Comparison of ENCODE assay signal across 8 cellular contexts in the genomic region with DNA sequence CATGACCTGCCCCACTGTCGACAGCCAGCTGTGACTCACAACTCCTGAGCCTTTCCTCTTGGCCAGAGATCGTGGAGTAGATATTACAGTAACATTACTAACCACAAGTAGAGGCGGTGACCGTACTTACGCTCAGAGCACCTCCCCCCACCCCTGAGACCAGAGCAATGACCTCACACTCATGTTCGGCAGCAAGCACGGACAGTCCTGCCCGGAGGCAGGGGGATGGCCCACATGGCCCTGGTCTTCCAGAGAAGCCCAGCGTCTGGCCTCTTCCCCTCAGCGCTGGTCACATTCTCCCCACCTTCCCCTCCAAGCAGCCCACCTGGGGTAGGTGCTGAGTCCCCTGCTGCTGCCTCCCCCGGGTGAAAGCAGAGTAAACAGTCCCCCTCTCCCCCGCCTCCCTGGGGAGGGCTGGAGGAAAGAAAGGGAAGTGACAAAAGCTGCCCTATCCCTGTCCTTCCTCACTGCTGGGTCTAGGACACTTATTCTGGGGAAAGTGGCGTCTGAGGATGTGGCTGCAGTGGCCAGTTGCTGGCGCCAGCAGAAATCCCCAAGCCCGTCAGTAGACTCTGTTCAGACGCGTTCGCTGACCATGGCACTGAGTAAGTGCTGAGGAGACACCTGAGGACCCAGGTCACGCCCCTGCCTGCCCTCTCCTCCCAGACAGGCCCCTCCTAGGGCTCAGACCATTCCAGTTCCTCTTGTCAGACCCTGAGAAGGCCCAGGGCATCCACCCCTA.
DNase-seq lines count a peak whose midpoint lies in the region; TF ChIP-seq lines count a peak whose summit lies in the region.

No MANE protein-coding gene starts in this region.

- H3K9ac ChIP-seq in mesenchymal stem cell (ENCODE audit: low read length): peak overlapping the region; percentile 79

- H3K79me1 ChIP-seq in mesenchymal stem cell (replicated peaks; ENCODE audit: low read length, poor library complexity, severe bottlenecking): no peaks in the 10 kb centered on the region

- no peak overlapping the region for H3K4me2 ChIP-seq in mesenchymal stem cell (ENCODE audit: low read length, poor library complexity, severe bottlenecking)

- WGBS in mesenchymal stem cell: 15% methylated on average over 16 of the region's 19 CpGs

- peak overlapping the region; percentile 61 to 90 for H3K18ac ChIP-seq in mesenchymal stem cell (ENCODE audit: low read depth in 1 of 2, low read length in 2 of 2)

- peak overlapping the region; percentile 40 for H2AK5ac ChIP-seq in mesenchymal stem cell (ENCODE audit: low read length, severe bottlenecking)

- H3K4me1 ChIP-seq in mesenchymal stem cell (ENCODE audit: control insufficient read depth, insufficient read depth, low read depth, low read length) (peaks cover 52% of the 10 kb centered on the region), uterus (peaks cover 7 to 10% of the 10 kb centered on the region in 2 donors)

- peak overlapping the region; percentile 83 for H2BK15ac ChIP-seq in mesenchymal stem cell (ENCODE audit: low read depth, poor library complexity, severe bottlenecking)

- DNase-seq in stimulated activated CD4-positive, alpha-beta T cell treated with anti-CD3 and anti-CD28 coated beads, Interleukin-1b, Interleukin-23, amount 100 ng/mL, for 48 hours: peak; percentile 30
- DNase-seq in stimulated activated CD4-positive, alpha-beta T cell treated with anti-CD3 and anti-CD28 coated beads, Interleukin-4, amount 100 ng/mL, for 4 hours: no peak
- peak; percentile 94 to 100 for DNase-seq in HL-60 (ENCODE audit: low read depth in 1 of 2, low spot score in 1 of 2)
- DNase-seq in choroid plexus epithelial cell (ENCODE audit: low read depth): peak; percentile 100
- peak; percentile 100 for DNase-seq in mesenchymal stem cell
- peak; percentile 76 to 88 for DNase-seq in uterus
- DNase-seq in NCI-H1092 treated with DMSO at 0.1 percent for 48 hours (lab: John Stamatoyannopoulos, UW): no peak
- no peak for DNase-seq in SW 1271 (lab: John Stamatoyannopoulos, UW)

- peak overlapping the region in 1 of 2 experiments; percentile 58 for H3K14ac ChIP-seq in mesenchymal stem cell (ENCODE audit: low read length in 2 of 2)

- H3K23ac ChIP-seq in mesenchymal stem cell (ENCODE audit: low read length in 2 of 2): no peak overlapping the region

- H2AFZ ChIP-seq in mesenchymal stem cell (ENCODE audit: low read depth, low read length): no peak overlapping the region

- H3K36me3 ChIP-seq in mesenchymal stem cell (ENCODE audit: control insufficient read depth in 1 of 2, insufficient read depth in 2 of 2, low read depth in 1 of 2, low read length in 2 of 2): no peaks in the 10 kb centered on the region
- H3K36me3 ChIP-seq in uterus: no peaks in the 10 kb centered on the region

- peak overlapping the region; percentile 53 for H4K91ac ChIP-seq in mesenchymal stem cell (ENCODE audit: low read length)

- H3K4me3 ChIP-seq in HL-60 (replicated peaks; ENCODE audit: insufficient read depth, low read length): peak overlapping the region; percentile 29
- no peak overlapping the region for H3K4me3 ChIP-seq in choroid plexus epithelial cell (ENCODE audit: low read depth, low read length)
- no peak overlapping the region for H3K4me3 ChIP-seq in mesenchymal stem cell (ENCODE audit: insufficient read depth in 1 of 2, low read depth in 1 of 2, low read length in 2 of 2)
- no peak overlapping the region for H3K4me3 ChIP-seq in uterus

- TF ChIP-seq POLR2A in uterus (IDR thresholded peaks at IDR 0.05): peak in 1 of 2 donors; percentile 37

- peak overlapping the region; percentile 97 to 98 for H2BK12ac ChIP-seq in mesenchymal stem cell (ENCODE audit: low read length in 2 of 2)

- H3K9me3 ChIP-seq in mesenchymal stem cell (ENCODE audit: control insufficient read depth, low read length) (no peaks in the 10 kb centered on the region), uterus (no peaks in the 10 kb centered on the region)

- TF ChIP-seq CTCF in HL-60 (IDR thresholded peaks at IDR 0.05; ENCODE audit: insufficient read depth, low read length) (no peak), choroid plexus epithelial cell (conservative IDR thresholded peaks at IDR 0.05; ENCODE audit: low read depth, low read length) (no peak), uterus (IDR thresholded peaks at IDR 0.05) (no peak)

- H4K8ac ChIP-seq in mesenchymal stem cell (ENCODE audit: low read length): peak overlapping the region; percentile 76

- no peak overlapping the region for H2BK5ac ChIP-seq in mesenchymal stem cell (ENCODE audit: low read depth, low read length, poor library complexity, severe bottlenecking)

- H3K27ac ChIP-seq in HL-60 (replicated peaks) (peak overlapping the region; percentile 76), mesenchymal stem cell (ENCODE audit: low read length, poor library complexity, severe bottlenecking) (peak overlapping the region; percentile 54), uterus (peak overlapping the region; percentile 84 to 87)

- H3K4ac ChIP-seq in mesenchymal stem cell (ENCODE audit: low read depth in 1 of 2, low read length in 2 of 2): peak overlapping the region; percentile 75 to 80

- intact Hi-C loops in uterus (cut with DNase I; ENCODE audit: low total_unique reads): no loop called here

- H2BK120ac ChIP-seq in mesenchymal stem cell (ENCODE audit: low read depth, low read length): peak overlapping the region; percentile 55

- no peaks in the 10 kb centered on the region for H3K27me3 ChIP-seq in HL-60 (ENCODE audit: insufficient read depth, poor library complexity, severe bottlenecking)
- H3K27me3 ChIP-seq in mesenchymal stem cell (ENCODE audit: control insufficient read depth in 1 of 2, insufficient read depth in 1 of 2, low read length in 2 of 2): no peaks in the 10 kb centered on the region
- H3K27me3 ChIP-seq in uterus: no peaks in the 10 kb centered on the region

Comparison
In these comparisons a context has a peak if more than half of its experiments do, and no peak if none do; other contexts are left out.
1. DNase-seq: peak in stimulated activated CD4-positive, alpha-beta T cell treated with anti-CD3 and anti-CD28 coated beads, Interleukin-1b, Interleukin-23, amount 100 ng/mL, for 48 hours (single experiment), HL-60 (2 of 2), choroid plexus epithelial cell (single experiment), mesenchymal stem cell (single experiment) and uterus (2 of 2); none in stimulated activated CD4-positive, alpha-beta T cell treated with anti-CD3 and anti-CD28 coated beads, Interleukin-4, amount 100 ng/mL, for 4 hours (0 of 2), NCI-H1092 treated with DMSO at 0.1 percent for 48 hours (single experiment) and SW 1271 (0 of 2).
2. Peak in every context shown above with its lines, with median percentiles within 50 percentile points of each other: H3K27ac ChIP-seq.